In the genomic region with DNA sequence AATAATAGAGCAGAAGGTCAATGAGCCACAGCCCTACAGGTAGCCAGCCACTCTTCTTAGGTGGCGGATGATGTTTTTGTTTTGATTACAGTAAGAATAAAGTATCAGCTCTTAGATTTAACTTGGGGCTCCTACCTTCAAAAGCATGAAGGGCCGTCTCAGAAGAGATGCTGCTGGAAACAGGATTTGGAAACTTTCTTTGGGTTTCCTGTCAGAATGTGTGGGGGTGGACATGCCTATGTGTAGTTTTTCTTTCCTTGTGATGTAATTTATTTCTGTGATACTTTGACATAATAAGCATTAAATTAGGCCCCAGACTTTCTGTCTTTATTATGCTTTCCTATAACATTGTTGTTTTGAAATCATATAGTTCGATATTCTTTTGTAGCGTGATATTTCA, we compare ENCODE assay signal across 1 cellular context.
TF ChIP-seq lines count a peak whose summit lies in the region.

No MANE protein-coding gene starts in this region.

TF ChIP-seq in GM12878, 131 proteins besides CTCF, POLR2A, EP300 and RAD21 (continued from another document):
- TF ChIP-seq, protein P1, sequence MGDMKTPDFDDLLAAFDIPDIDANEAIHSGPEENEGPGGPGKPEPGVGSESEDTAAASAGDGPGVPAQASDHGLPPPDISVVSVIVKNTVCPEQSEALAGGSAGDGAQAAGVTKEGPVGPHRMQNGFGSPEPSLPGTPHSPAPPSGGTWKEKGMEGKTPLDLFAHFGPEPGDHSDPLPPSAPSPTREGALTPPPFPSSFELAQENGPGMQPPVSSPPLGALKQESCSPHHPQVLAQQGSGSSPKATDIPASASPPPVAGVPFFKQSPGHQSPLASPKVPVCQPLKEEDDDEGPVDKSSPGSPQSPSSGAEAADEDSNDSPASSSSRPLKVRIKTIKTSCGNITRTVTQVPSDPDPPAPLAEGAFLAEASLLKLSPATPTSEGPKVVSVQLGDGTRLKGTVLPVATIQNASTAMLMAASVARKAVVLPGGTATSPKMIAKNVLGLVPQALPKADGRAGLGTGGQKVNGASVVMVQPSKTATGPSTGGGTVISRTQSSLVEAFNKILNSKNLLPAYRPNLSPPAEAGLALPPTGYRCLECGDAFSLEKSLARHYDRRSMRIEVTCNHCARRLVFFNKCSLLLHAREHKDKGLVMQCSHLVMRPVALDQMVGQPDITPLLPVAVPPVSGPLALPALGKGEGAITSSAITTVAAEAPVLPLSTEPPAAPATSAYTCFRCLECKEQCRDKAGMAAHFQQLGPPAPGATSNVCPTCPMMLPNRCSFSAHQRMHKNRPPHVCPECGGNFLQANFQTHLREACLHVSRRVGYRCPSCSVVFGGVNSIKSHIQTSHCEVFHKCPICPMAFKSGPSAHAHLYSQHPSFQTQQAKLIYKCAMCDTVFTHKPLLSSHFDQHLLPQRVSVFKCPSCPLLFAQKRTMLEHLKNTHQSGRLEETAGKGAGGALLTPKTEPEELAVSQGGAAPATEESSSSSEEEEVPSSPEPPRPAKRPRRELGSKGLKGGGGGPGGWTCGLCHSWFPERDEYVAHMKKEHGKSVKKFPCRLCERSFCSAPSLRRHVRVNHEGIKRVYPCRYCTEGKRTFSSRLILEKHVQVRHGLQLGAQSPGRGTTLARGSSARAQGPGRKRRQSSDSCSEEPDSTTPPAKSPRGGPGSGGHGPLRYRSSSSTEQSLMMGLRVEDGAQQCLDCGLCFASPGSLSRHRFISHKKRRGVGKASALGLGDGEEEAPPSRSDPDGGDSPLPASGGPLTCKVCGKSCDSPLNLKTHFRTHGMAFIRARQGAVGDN (IDR thresholded peaks at IDR 0.05) = 0 out of 2 replicates have a peak, but pooled peaks have one; percentile 2
- TF ChIP-seq NFIC (IDR thresholded peaks at IDR 0.05; ENCODE audit: low read depth, low read length) (0 out of 2 replicates have a peak, but pooled peaks have one; percentile 41), ATF7 (IDR thresholded peaks at IDR 0.05; ENCODE audit: low read depth) (peak; percentile 38; the same call in 1 of the 2 replicates), ETV6 (conservative IDR thresholded peaks at IDR 0.05 in 1 of 2, IDR thresholded peaks at IDR 0.05 in 1 of 2; ENCODE audit: borderline replicate concordance in 1 of 2, low read depth in 1 of 2) (peak in 1 of 2 experiments; percentile 22; a peak in 1 of 4 replicates), CHD2 (IDR thresholded peaks at IDR 0.05; ENCODE audit: borderline replicate concordance, low read depth, low read length) (no peak), CBFB (IDR thresholded peaks at IDR 0.05; ENCODE audit: low read depth) (no peak), CREB1 (IDR thresholded peaks at IDR 0.05; ENCODE audit: low read depth) (0 out of 2 replicates have a peak, but pooled peaks have one; percentile 18), PML (IDR thresholded peaks at IDR 0.05; ENCODE audit: low read length) (peak; percentile 47; the same call in 1 of the 2 replicates), CHD4 (IDR thresholded peaks at IDR 0.05) (no peak), YY1 (IDR thresholded peaks at IDR 0.05; ENCODE audit: low read depth, low read length) (no peak)
- TF ChIP-seq, protein P2, sequence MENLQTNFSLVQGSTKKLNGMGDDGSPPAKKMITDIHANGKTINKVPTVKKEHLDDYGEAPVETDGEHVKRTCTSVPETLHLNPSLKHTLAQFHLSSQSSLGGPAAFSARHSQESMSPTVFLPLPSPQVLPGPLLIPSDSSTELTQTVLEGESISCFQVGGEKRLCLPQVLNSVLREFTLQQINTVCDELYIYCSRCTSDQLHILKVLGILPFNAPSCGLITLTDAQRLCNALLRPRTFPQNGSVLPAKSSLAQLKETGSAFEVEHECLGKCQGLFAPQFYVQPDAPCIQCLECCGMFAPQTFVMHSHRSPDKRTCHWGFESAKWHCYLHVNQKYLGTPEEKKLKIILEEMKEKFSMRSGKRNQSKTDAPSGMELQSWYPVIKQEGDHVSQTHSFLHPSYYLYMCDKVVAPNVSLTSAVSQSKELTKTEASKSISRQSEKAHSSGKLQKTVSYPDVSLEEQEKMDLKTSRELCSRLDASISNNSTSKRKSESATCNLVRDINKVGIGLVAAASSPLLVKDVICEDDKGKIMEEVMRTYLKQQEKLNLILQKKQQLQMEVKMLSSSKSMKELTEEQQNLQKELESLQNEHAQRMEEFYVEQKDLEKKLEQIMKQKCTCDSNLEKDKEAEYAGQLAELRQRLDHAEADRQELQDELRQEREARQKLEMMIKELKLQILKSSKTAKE (IDR thresholded peaks at IDR 0.05; ENCODE audit: low read depth, poor library complexity, severe bottlenecking) = peak; percentile 21
TF ChIP-seq in GM12878: peak in this region for 9.
